28 cellular contexts compared by ENCODE assay signal in genomic region chr13:93249918-93250306, GRCh38. TPM values are rescaled to one million over a fixed set of nuclear protein-coding genes. Genes with fewer than 3 reads are reported as not detected.
DNase-seq lines count a peak whose midpoint lies in the region; ATAC-seq and TF ChIP-seq lines count a peak whose summit lies in the region.
"Had no signal": no experiment of that assay in that cellular context is flagged by ENCODE, and none has a peak within 500 bp of the region (broad histone marks: within the 10 kb centered on the region; RNA-seq: fewer than 3 reads in every experiment).

No MANE protein-coding gene starts in this region.

- peaks cover 25% of the 10 kb centered on the region for H3F3A ChIP-seq in GM23248 (ENCODE audit: insufficient read depth)

- no peaks in the 10 kb centered on the region for H3K9me3 ChIP-seq in GM23248 (ENCODE audit: low read depth)
- H3K9me3 ChIP-seq in RWPE2 (ENCODE audit: severe bottlenecking): peaks cover 2% of the 10 kb centered on the region
- H3K9me3 ChIP-seq: esophagus squamous epithelium, gastrocnemius medialis had no signal

- H3K27me3 Mint-ChIP-seq in glutamatergic neuron (ENCODE audit: unreplicated experiment) (no peaks in the 10 kb centered on the region), progenitor cell of endocrine pancreas (no peaks in the 10 kb centered on the region)
- H3K27me3 Mint-ChIP-seq in activated CD4-positive, alpha-beta T cell treated with anti-CD3 and anti-CD28 coated beads, Interleukin-2, amount 10 ng/mL, durations not matched to agents 24 days and 14 days: no peaks in the 10 kb centered on the region
- H3K27me3 Mint-ChIP-seq: activated CD4-positive, alpha-beta T cell treated with anti-CD3 and anti-CD28 coated beads, Interleukin-2, amount 10 ng/mL, durations not matched to agents 7 days and 5 days; naive B cell; stimulated activated memory B cell treated with anti-CD40 and anti-IgM and Interleukin-4, amounts not matched to agents 10 μg/mL and 1 μg/mL and 100 μg/mL, for 72 hours had no signal

- H3K27me3 ChIP-seq in GM23248 (replicated peaks; ENCODE audit: insufficient read depth): no peaks in the 10 kb centered on the region
- no peaks in the 10 kb centered on the region for H3K27me3 ChIP-seq in RWPE2 (ENCODE audit: insufficient read depth, poor library complexity, severe bottlenecking)
- H3K27me3 ChIP-seq: esophagus squamous epithelium, gastrocnemius medialis had no signal

- ATAC-seq in RWPE2 (ENCODE audit: low read depth) (no peak), HG02763 (IDR thresholded peaks at IDR 0.05; ENCODE audit: unreplicated experiment) (no peak)
- ATAC-seq: gastrocnemius medialis; GM23338; left colon; stimulated activated memory B cell treated with anti-CD40 and anti-IgM and Interleukin-4, amounts not matched to agents 10 μg/mL and 1 μg/mL and 100 μg/mL, for 72 hours had no signal

- in situ Hi-C loops in GM23248 (cut with MboI): loop anchor here (25.0 kb wide), 1 partner anchor 1112 kb away; no protein-coding TSS in a partner anchor

- WGBS in GM23248 (ENCODE audit: low coverage in 1 of 2, low lambda C conversion rate in 2 of 2, missing lambda C conversion rate in 2 of 2), 2 experiments: 94 to 96% methylated on average over 4 of the region's 4 CpGs

- no peaks in the 10 kb centered on the region for H3K9me2 ChIP-seq in GM23248 (ENCODE audit: insufficient read depth)

- H3K27ac ChIP-seq in GM23248: peak overlapping the region; percentile 55
- H3K27ac ChIP-seq in RWPE2 (ENCODE audit: poor library complexity, severe bottlenecking): peak overlapping the region; percentile 84
- H3K27ac ChIP-seq: esophagus squamous epithelium, gastrocnemius medialis, KMS-11, WERI-Rb-1 had no signal

- no peak overlapping the region for H3K9ac ChIP-seq in GM23248
- H3K9ac ChIP-seq: KMS-11 had no signal

- H3K36me3 Mint-ChIP-seq in glutamatergic neuron (ENCODE audit: unreplicated experiment) (no peaks in the 10 kb centered on the region), progenitor cell of endocrine pancreas (ENCODE audit: insufficient read depth) (peaks cover 2% of the 10 kb centered on the region)
- H3K36me3 Mint-ChIP-seq in activated CD4-positive, alpha-beta T cell treated with anti-CD3 and anti-CD28 coated beads, Interleukin-2, amount 10 ng/mL, durations not matched to agents 24 days and 14 days (ENCODE audit: low read depth): no peaks in the 10 kb centered on the region
- H3K36me3 Mint-ChIP-seq: naive B cell; stimulated activated memory B cell treated with anti-CD40 and anti-IgM and Interleukin-4, amounts not matched to agents 10 μg/mL and 1 μg/mL and 100 μg/mL, for 72 hours had no signal

- H3K4me1 Mint-ChIP-seq in glutamatergic neuron (ENCODE audit: low read depth, unreplicated experiment): peaks cover 22% of the 10 kb centered on the region
- H3K4me1 Mint-ChIP-seq in progenitor cell of endocrine pancreas (ENCODE audit: low read depth): peaks cover 33% of the 10 kb centered on the region
- H3K4me1 Mint-ChIP-seq in activated CD4-positive, alpha-beta T cell treated with anti-CD3 and anti-CD28 coated beads, Interleukin-2, amount 10 ng/mL, durations not matched to agents 24 days and 14 days: no peaks in the 10 kb centered on the region
- H3K4me1 Mint-ChIP-seq: activated CD4-positive, alpha-beta T cell treated with anti-CD3 and anti-CD28 coated beads, Interleukin-2, amount 10 ng/mL, durations not matched to agents 7 days and 5 days; central memory CD8-positive, alpha-beta T cell; naive B cell; stimulated activated memory B cell treated with anti-CD40 and anti-IgM and Interleukin-4, amounts not matched to agents 10 μg/mL and 1 μg/mL and 100 μg/mL, for 72 hours had no signal

- H3K27ac Mint-ChIP-seq in glutamatergic neuron (ENCODE audit: unreplicated experiment) (peak overlapping the region; percentile 48), progenitor cell of endocrine pancreas (peak overlapping the region; percentile 69)
- H3K27ac Mint-ChIP-seq in activated CD4-positive, alpha-beta T cell treated with anti-CD3 and anti-CD28 coated beads, Interleukin-2, amount 10 ng/mL, durations not matched to agents 24 days and 14 days: no peak overlapping the region
- H3K27ac Mint-ChIP-seq: activated CD4-positive, alpha-beta T cell treated with anti-CD3 and anti-CD28 coated beads, Interleukin-2, amount 10 ng/mL, durations not matched to agents 7 days and 5 days; activated T-cell treated with anti-CD3 and anti-CD28 coated beads, Interleukin-2, amount 50 U/mL, for 24 hours; CD4-positive, alpha-beta T cell; naive B cell; stimulated activated memory B cell treated with anti-CD40 and anti-IgM and Interleukin-4, amounts not matched to agents 10 μg/mL and 1 μg/mL and 100 μg/mL, for 72 hours had no signal

- H3K79me2 ChIP-seq in GM23248 (ENCODE audit: insufficient read depth): peaks cover 21% of the 10 kb centered on the region; the same call in 1 of the 2 replicates

- peaks cover 2% of the 10 kb centered on the region for H3K9me3 Mint-ChIP-seq in glutamatergic neuron (ENCODE audit: unreplicated experiment)
- no peaks in the 10 kb centered on the region for H3K9me3 Mint-ChIP-seq in progenitor cell of endocrine pancreas (ENCODE audit: low read depth)
- no peaks in the 10 kb centered on the region for H3K9me3 Mint-ChIP-seq in activated CD4-positive, alpha-beta T cell treated with anti-CD3 and anti-CD28 coated beads, Interleukin-2, amount 10 ng/mL, durations not matched to agents 24 days and 14 days
- H3K9me3 Mint-ChIP-seq: activated CD4-positive, alpha-beta T cell treated with anti-CD3 and anti-CD28 coated beads, Interleukin-2, amount 10 ng/mL, durations not matched to agents 7 days and 5 days; activated T-cell treated with anti-CD3 and anti-CD28 coated beads, Interleukin-2, amount 50 U/mL, for 24 hours; CD4-positive, alpha-beta T cell; GM23338 had no signal

- H3K4me3 Mint-ChIP-seq in glutamatergic neuron (ENCODE audit: unreplicated experiment): no peak overlapping the region
- H3K4me3 Mint-ChIP-seq in progenitor cell of endocrine pancreas (ENCODE audit: low read depth): no peak overlapping the region
- H3K4me3 Mint-ChIP-seq in activated CD4-positive, alpha-beta T cell treated with anti-CD3 and anti-CD28 coated beads, Interleukin-2, amount 10 ng/mL, durations not matched to agents 24 days and 14 days: no peak overlapping the region
- H3K4me3 Mint-ChIP-seq: activated CD4-positive, alpha-beta T cell treated with anti-CD3 and anti-CD28 coated beads, Interleukin-2, amount 10 ng/mL, durations not matched to agents 7 days and 5 days; activated T-cell treated with anti-CD3 and anti-CD28 coated beads, Interleukin-2, amount 50 U/mL, for 24 hours; CD4-positive, alpha-beta T cell; central memory CD8-positive, alpha-beta T cell; GM23338; naive B cell; stimulated activated memory B cell treated with anti-CD40 and anti-IgM and Interleukin-4, amounts not matched to agents 10 μg/mL and 1 μg/mL and 100 μg/mL, for 72 hours had no signal

- H3K36me3 ChIP-seq in GM23248 (ENCODE audit: low read depth) (no peaks in the 10 kb centered on the region), RWPE2 (ENCODE audit: low read depth) (no peaks in the 10 kb centered on the region)
- H3K36me3 ChIP-seq: esophagus squamous epithelium, gastrocnemius medialis had no signal

- no peak for DNase-seq in GM23248
- no peak for DNase-seq in RWPE2 (ENCODE audit: low spot score)
- no peak for DNase-seq in glutamatergic neuron
- DNase-seq in progenitor cell of endocrine pancreas (ENCODE audit: low spot score, unreplicated experiment): no peak
- DNase-seq in NCI-H1048 (lab: John Stamatoyannopoulos, UW): no peak
- DNase-seq in activated CD4-positive, alpha-beta T cell treated with anti-CD3 and anti-CD28 coated beads, Interleukin-2, amount 10 ng/mL, durations not matched to agents 24 days and 14 days: no peak
- DNase-seq in SIG-M5 (lab: John Stamatoyannopoulos, UW): no peak
- DNase-seq: activated CD4-positive, alpha-beta T cell treated with anti-CD3 and anti-CD28 coated beads, Interleukin-2, amount 10 ng/mL, durations not matched to agents 7 days and 5 days; activated gamma-delta T cell treated with Interleukin-2 at 50 U/mL for 16 hours; activated T-cell treated with anti-CD3 and anti-CD28 coated beads, Interleukin-2, amount 50 U/mL, for 24 hours; CD4-positive, alpha-beta T cell; dermis blood vessel endothelial cell; esophagus squamous epithelium; gastrocnemius medialis; hippocampal formation; left colon; naive B cell; NCI-H1436 treated with DMSO at 0.1 percent for 48 hours; NCI-H446 treated with DMSO at 0.1 percent for 48 hours; occipital lobe; stimulated activated CD4-positive, alpha-beta T cell treated with anti-CD3 and anti-CD28 coated beads, Interleukin-4, amount 100 ng/mL, for 4 hours; substantia nigra; WERI-Rb-1 had no signal

- TF ChIP-seq CTCF in RWPE2 (IDR thresholded peaks at IDR 0.05; ENCODE audit: poor library complexity, severe bottlenecking) (no peak), glutamatergic neuron (IDR thresholded peaks at IDR 0.05; ENCODE audit: partially characterized antibody, unreplicated experiment) (no peak), progenitor cell of endocrine pancreas (IDR thresholded peaks at IDR 0.05; ENCODE audit: unreplicated experiment) (no peak)

- H4K20me1 ChIP-seq in GM23248 (ENCODE audit: insufficient read depth): no peaks in the 10 kb centered on the region

- intact Hi-C loops in activated CD4-positive, alpha-beta T cell treated with anti-CD3 and anti-CD28 coated beads, Interleukin-2, amount 10 ng/mL, durations not matched to agents 24 days and 14 days (cut with micrococcal nuclease): no loop called here

- H3K4me1 ChIP-seq in GM23248 (ENCODE audit: insufficient read depth) (peaks cover 18% of the 10 kb centered on the region), RWPE2 (ENCODE audit: insufficient read depth, poor library complexity, severe bottlenecking) (peaks cover 22% of the 10 kb centered on the region)
- H3K4me1 ChIP-seq: esophagus squamous epithelium, gastrocnemius medialis had no signal

- no peak overlapping the region for H3K4me3 ChIP-seq in GM23248
- no peak overlapping the region for H3K4me3 ChIP-seq in RWPE2 (ENCODE audit: severe bottlenecking)
- H3K4me3 ChIP-seq: esophagus squamous epithelium, gastrocnemius medialis, GM23338 had no signal

- H3K4me2 ChIP-seq in GM23248 (ENCODE audit: unreplicated experiment): no peak overlapping the region
- H3K4me2 ChIP-seq: KMS-11 had no signal

- H2AFZ ChIP-seq in GM23248: peak overlapping the region; percentile 71
- H2AFZ ChIP-seq: GM23338 had no signal

RNA-seq across cellular contexts. Expression of gene GPC6, which starts 23.3 kb away (rescaled TPM):
- 20.8 and 22.6 TPM in 2 replicates for total RNA-seq in GM23248 (2014; rRNA removed; shearing (Covaris generic))
- polyA plus RNA-seq in GM23248 (2016; fragmentation: Nextera tagmentation; extraction: Ambion mirVana): 13.8 and 14.4 TPM in 2 replicates
- total RNA-seq in glutamatergic neuron (ENCODE audit: unreplicated experiment): 11.8 TPM
- 48.4 and 50.3 TPM in 2 replicates for total RNA-seq in progenitor cell of endocrine pancreas
- total RNA-seq in activated CD4-positive, alpha-beta T cell treated with anti-CD3 and anti-CD28 coated beads, Interleukin-2, amount 10 ng/mL, durations not matched to agents 24 days and 14 days: not detected in 2 replicates
- total RNA-seq: activated CD4-positive, alpha-beta T cell treated with anti-CD3 and anti-CD28 coated beads, Interleukin-2, amount 10 ng/mL, durations not matched to agents 7 days and 5 days; CD4-positive, alpha-beta T cell had no signal

Comparison
In these comparisons a context has a peak if more than half of its experiments do, and no peak if none do; other contexts are left out.
1. RNA of gene GPC6, which starts 23.3 kb away (total RNA-seq): 48.4 to 50.3 TPM in progenitor cell of endocrine pancreas, 20.8 to 22.6 TPM in GM23248 and 11.8 TPM in glutamatergic neuron (single experiment); not detected in activated CD4-positive, alpha-beta T cell treated with anti-CD3 and anti-CD28 coated beads, Interleukin-2, amount 10 ng/mL, durations not matched to agents 24 days and 14 days; every median in the first group is over 10 times any median in the second.